Comparison of ENCODE assay signal across 8 cellular contexts in genomic region chr1:149708192-149708853, GRCh38.
DNase-seq lines count a peak whose midpoint lies in the region; ATAC-seq and TF ChIP-seq lines count a peak whose summit lies in the region.
"Not testable (repeated sequence)": the region's sequence is repeated elsewhere in the genome, so short reads cannot be mapped to it uniquely, and the experiment has no call there.

No MANE protein-coding gene starts in this region.

- not testable (repeated sequence) for H3K4me3 ChIP-seq in KMS-11 (IDR thresholded peaks at IDR 0.05; ENCODE audit: insufficient read depth, low read depth, low read length)

- ATAC-seq in esophagus mucosa = peak; percentile 97

- H3K9ac ChIP-seq in KMS-11 = not testable (repeated sequence)

- peak overlapping the region; percentile 91 for H3K27ac Mint-ChIP-seq in activated T-helper 1 cell treated with anti-CD3 and anti-CD28 coated beads, Interleukin-12 subunit alpha, Interleukin-12 subunit beta, Interleukin-2, Interleukin-4 antibody, amounts not matched to agents 30 ng/mL and 10 ng/mL and 1 ng/mL, durations not matched to agents 14 hours and 24 hours and 36 hours

- H3K27ac ChIP-seq in KMS-11 = peak overlapping the region; percentile 52; the same call in 1 of the 2 replicates

- H3K4me1 ChIP-seq in KMS-11 (ENCODE audit: low read depth, poor library complexity, severe bottlenecking) = not testable (repeated sequence)

- DNase-seq in DMS 273 (lab: John Stamatoyannopoulos, UW; ENCODE audit: unreplicated experiment) (peak; percentile 80), GOT3 (lab: John Stamatoyannopoulos, UW) (peak; percentile 51), SK-MEL-5 (ENCODE audit: low read depth, low spot score) (peak; percentile 87), mucosa of gallbladder (ENCODE audit: low spot score) (peak; percentile 81)
- DNase-seq in activated T-helper 1 cell treated with anti-CD3 and anti-CD28 coated beads, Interleukin-12 subunit alpha, Interleukin-12 subunit beta, Interleukin-2, Interleukin-4 antibody, amounts not matched to agents 30 ng/mL and 10 ng/mL and 1 ng/mL, durations not matched to agents 14 hours and 24 hours and 36 hours (ENCODE audit: low spot score) = not testable (repeated sequence)
- peak; percentile 33 for DNase-seq in stimulated activated CD8-positive, alpha-beta memory T cell treated with anti-CD3 and anti-CD28 coated beads, Interleukin-15, amount 100 ng/mL, for 24 hours (ENCODE audit: low read depth)

- H3K4me2 ChIP-seq in KMS-11 = peak overlapping the region; percentile 32; the same call in 1 of the 2 replicates

- not testable (repeated sequence) for TF ChIP-seq CTCF in KMS-11 (conservative IDR thresholded peaks at IDR 0.05; ENCODE audit: low read depth, low read length)

- H3K27me3 Mint-ChIP-seq in activated T-helper 1 cell treated with anti-CD3 and anti-CD28 coated beads, Interleukin-12 subunit alpha, Interleukin-12 subunit beta, Interleukin-2, Interleukin-4 antibody, amounts not matched to agents 30 ng/mL and 10 ng/mL and 1 ng/mL, durations not matched to agents 14 hours and 24 hours and 36 hours (ENCODE audit: insufficient read depth) = not testable (repeated sequence)

- not testable (repeated sequence) for H4K20me1 ChIP-seq in KMS-11 (ENCODE audit: insufficient read depth)

- not testable (repeated sequence) for H3K27me3 ChIP-seq in KMS-11 (ENCODE audit: insufficient read depth, low read depth)

- H3K79me2 ChIP-seq in KMS-11 (ENCODE audit: insufficient read depth, low read depth) = not testable (repeated sequence)

- not testable (repeated sequence) for H3K9me3 Mint-ChIP-seq in activated T-helper 1 cell treated with anti-CD3 and anti-CD28 coated beads, Interleukin-12 subunit alpha, Interleukin-12 subunit beta, Interleukin-2, Interleukin-4 antibody, amounts not matched to agents 30 ng/mL and 10 ng/mL and 1 ng/mL, durations not matched to agents 14 hours and 24 hours and 36 hours

- intact Hi-C loops in activated T-helper 1 cell treated with anti-CD3 and anti-CD28 coated beads, Interleukin-12 subunit alpha, Interleukin-12 subunit beta, Interleukin-2, Interleukin-4 antibody, amounts not matched to agents 30 ng/mL and 10 ng/mL and 1 ng/mL, durations not matched to agents 14 hours and 24 hours and 36 hours (cut with micrococcal nuclease) = not testable (repeated sequence)

- in situ Hi-C loops in SK-MEL-5 (cut with HindIII; ENCODE audit: low pct_unique_long_range_greater_than_20kb, low sequenced_read_pairs) = not testable (repeated sequence)

- H3K4me3 Mint-ChIP-seq in activated T-helper 1 cell treated with anti-CD3 and anti-CD28 coated beads, Interleukin-12 subunit alpha, Interleukin-12 subunit beta, Interleukin-2, Interleukin-4 antibody, amounts not matched to agents 30 ng/mL and 10 ng/mL and 1 ng/mL, durations not matched to agents 14 hours and 24 hours and 36 hours = not testable (repeated sequence)

- not testable (repeated sequence) for H2AFZ ChIP-seq in KMS-11 (ENCODE audit: low read depth)

- H3K36me3 Mint-ChIP-seq in activated T-helper 1 cell treated with anti-CD3 and anti-CD28 coated beads, Interleukin-12 subunit alpha, Interleukin-12 subunit beta, Interleukin-2, Interleukin-4 antibody, amounts not matched to agents 30 ng/mL and 10 ng/mL and 1 ng/mL, durations not matched to agents 14 hours and 24 hours and 36 hours (ENCODE audit: low read depth) = not testable (repeated sequence)

- not testable (repeated sequence) for H3K36me3 ChIP-seq in KMS-11 (ENCODE audit: insufficient read depth)

- not testable (repeated sequence) for H3K4me1 Mint-ChIP-seq in activated T-helper 1 cell treated with anti-CD3 and anti-CD28 coated beads, Interleukin-12 subunit alpha, Interleukin-12 subunit beta, Interleukin-2, Interleukin-4 antibody, amounts not matched to agents 30 ng/mL and 10 ng/mL and 1 ng/mL, durations not matched to agents 14 hours and 24 hours and 36 hours (ENCODE audit: low read depth)
